In genomic region chr19:9621156-9622037, GRCh38 we compare ENCODE assay signal across 8 cellular contexts. TPM values are rescaled to one million over a fixed set of nuclear protein-coding genes. Genes with fewer than 3 reads are reported as not detected.
DNase-seq lines count a peak whose midpoint lies in the region; ATAC-seq, FAIRE-seq and TF ChIP-seq lines count a peak whose summit lies in the region.

Gene ZNF561, minus strand, starts transcription at chr19:9621232. Its CDS starts 1,776 bp downstream, at chr19:9619456.

- peak within 1 kb of the TSS; percentile 99 to 100 (median 100) for H3K27ac Mint-ChIP-seq in naive thymus-derived CD8-positive, alpha-beta T cell
- H3K27ac Mint-ChIP-seq in stimulated activated naive B cell treated with anti-CD40 and anti-IgM and Interleukin-4, amounts not matched to agents 10 μg/mL and 1 μg/mL and 100 μg/mL, for 72 hours = peak within 1 kb of the TSS; percentile 100

- H3K4me3 ChIP-seq in fibroblast of mammary gland (ENCODE audit: control insufficient read depth, low read depth, low read length) = peak within 1 kb of the TSS; percentile 81

- TF ChIP-seq CTCF in D721Med (IDR thresholded peaks at IDR 0.05; ENCODE audit: insufficient read depth, missing control alignments) (no peak), fibroblast of mammary gland (conservative IDR thresholded peaks at IDR 0.05; ENCODE audit: control insufficient read depth, insufficient read depth, low read depth, low read length) (no peak)

- peak; percentile 78 for ATAC-seq in GM21717 (IDR thresholded peaks at IDR 0.05; ENCODE audit: unreplicated experiment)
- peak; percentile 93 to 95 for ATAC-seq in naive thymus-derived CD8-positive, alpha-beta T cell
- peak; percentile 92 to 93 for ATAC-seq in stimulated activated naive B cell treated with anti-CD40 and anti-IgM and Interleukin-4, amounts not matched to agents 10 μg/mL and 1 μg/mL and 100 μg/mL, for 72 hours (replicated peaks)

- H3K9me3 Mint-ChIP-seq in naive thymus-derived CD8-positive, alpha-beta T cell = peaks cover 0 to 8% (median 3%) of the 10 kb centered on the region in 9 donors
- H3K9me3 Mint-ChIP-seq in stimulated activated naive B cell treated with anti-CD40 and anti-IgM and Interleukin-4, amounts not matched to agents 10 μg/mL and 1 μg/mL and 100 μg/mL, for 72 hours = no peaks in the 10 kb centered on the region

- peaks cover 6 to 30% (median 23%) of the 10 kb centered on the region in 3 donors for H3K36me3 Mint-ChIP-seq in naive thymus-derived CD8-positive, alpha-beta T cell
- peaks cover 10 to 33% of the 10 kb centered on the region in 2 donors for H3K36me3 Mint-ChIP-seq in stimulated activated naive B cell treated with anti-CD40 and anti-IgM and Interleukin-4, amounts not matched to agents 10 μg/mL and 1 μg/mL and 100 μg/mL, for 72 hours

- DNase-seq in D721Med (ENCODE audit: insufficient read length, low spot score) (peak; percentile 47), Kasumi-1 (lab: John Stamatoyannopoulos, UW) (peak; percentile 87 to 89), RPMI8226 (peak; percentile 91), fibroblast of mammary gland (ENCODE audit: low read depth) (peak; percentile 90)
- peak; percentile 71 to 81 for DNase-seq in activated T-helper 1 cell treated with anti-CD3 and anti-CD28 coated beads, Interleukin-2, amount 50 U/mL, for 16 hours (ENCODE audit: low read depth in 1 of 2, low spot score in 1 of 2)
- DNase-seq in naive thymus-derived CD8-positive, alpha-beta T cell = peak; percentile 77 to 95 (median 91)
- DNase-seq in stimulated activated naive B cell treated with anti-CD40 and anti-IgM and Interleukin-4, amounts not matched to agents 10 μg/mL and 1 μg/mL and 100 μg/mL, for 72 hours = peak; percentile 79

- H3K4me3 Mint-ChIP-seq in naive thymus-derived CD8-positive, alpha-beta T cell = peak within 1 kb of the TSS; percentile 93 to 100 (median 98)
- peak within 1 kb of the TSS; percentile 98 to 99 for H3K4me3 Mint-ChIP-seq in stimulated activated naive B cell treated with anti-CD40 and anti-IgM and Interleukin-4, amounts not matched to agents 10 μg/mL and 1 μg/mL and 100 μg/mL, for 72 hours

- peaks cover 0 to 4% (median 0%) of the 10 kb centered on the region in 5 donors for H3K27me3 Mint-ChIP-seq in naive thymus-derived CD8-positive, alpha-beta T cell
- no peaks in the 10 kb centered on the region for H3K27me3 Mint-ChIP-seq in stimulated activated naive B cell treated with anti-CD40 and anti-IgM and Interleukin-4, amounts not matched to agents 10 μg/mL and 1 μg/mL and 100 μg/mL, for 72 hours

- H3K4me1 Mint-ChIP-seq in naive thymus-derived CD8-positive, alpha-beta T cell = peaks cover 12 to 38% (median 34%) of the 10 kb centered on the region in 4 donors
- peaks cover 10 to 24% of the 10 kb centered on the region in 2 donors for H3K4me1 Mint-ChIP-seq in stimulated activated naive B cell treated with anti-CD40 and anti-IgM and Interleukin-4, amounts not matched to agents 10 μg/mL and 1 μg/mL and 100 μg/mL, for 72 hours

- POLR2A ChIA-PET in naive thymus-derived CD8-positive, alpha-beta T cell (lab: Charles Lee) = interaction anchor here (0.6 to 2.0 kb wide), 8 partner anchors 52 to 482 kb away, joined by 3 to 14 read pairs (median 4); partner anchors contain the start of genes FBXL12, UBL5 and ZNF846

- FAIRE-seq in D721Med (lab: Jason Lieb, UNC) = no peak

RNA-seq across cellular contexts. Expression of gene ZNF561, which starts in this region (rescaled TPM):
- total RNA-seq in naive thymus-derived CD8-positive, alpha-beta T cell = 10 to 100 TPM; 77.1 to 78.4 TPM
- polyA plus RNA-seq in naive thymus-derived CD8-positive, alpha-beta T cell = 10 to 100 TPM; 12.2 to 16.3 (median 14.7) TPM

Comparison
In these comparisons a context has a peak if more than half of its experiments do, and no peak if none do; other contexts are left out.
1. Peak in every context shown above with its lines: DNase-seq, ATAC-seq and H3K4me3 ChIP-seq.